ENCODE assay signal across 1 cellular context in genomic region chr9:133352635-133353340, GRCh38.
TF ChIP-seq lines count a peak whose summit lies in the region.

No MANE protein-coding gene starts in this region.

TF ChIP-seq in H1, 55 proteins besides CTCF, POLR2A, EP300 and RAD21:
- TF ChIP-seq BRCA1 (IDR thresholded peaks at IDR 0.05; ENCODE audit: low read depth, low read length), result no peak
- TF ChIP-seq TEAD4 (IDR thresholded peaks at IDR 0.05; ENCODE audit: low read depth, low read length), result no peak
- no peak for TF ChIP-seq NANOG (IDR thresholded peaks at IDR 0.05; ENCODE audit: insufficient read depth, low read depth, low read length, poor library complexity, severe bottlenecking)
- no peak for TF ChIP-seq GTF2F1 (IDR thresholded peaks at IDR 0.05; ENCODE audit: borderline replicate concordance, low read depth, low read length)
- no peak for TF ChIP-seq HDAC2 (IDR thresholded peaks at IDR 0.05; ENCODE audit: borderline replicate concordance in 1 of 2, low read depth in 2 of 2, low read length in 2 of 2)
- TF ChIP-seq HDAC6 (IDR thresholded peaks at IDR 0.05; ENCODE audit: low read depth, low read length), result no peak
- TF ChIP-seq POLR2AphosphoS5 (IDR thresholded peaks at IDR 0.05; ENCODE audit: low read depth, low read length), result peak; percentile 86; the same call in 1 of the 2 replicates
- TF ChIP-seq SP4 (IDR thresholded peaks at IDR 0.05; ENCODE audit: low read length), result peak; percentile 12; the same call in 1 of the 2 replicates
- no peak for TF ChIP-seq EZH2 (IDR thresholded peaks at IDR 0.05; ENCODE audit: low read depth, low read length, severe bottlenecking)
- TF ChIP-seq RBBP5 (IDR thresholded peaks at IDR 0.05; ENCODE audit: borderline replicate concordance, low read depth, low read length), result no peak
- TF ChIP-seq FOSL1 (IDR thresholded peaks at IDR 0.05; ENCODE audit: insufficient read depth, low read depth, low read length), result no peak
- no peak for TF ChIP-seq RFX5 (IDR thresholded peaks at IDR 0.05; ENCODE audit: borderline replicate concordance, low read depth, low read length)
- TF ChIP-seq SIX5 (IDR thresholded peaks at IDR 0.05; ENCODE audit: low read depth, low read length), result no peak
- peak; percentile 51 for TF ChIP-seq TAF7 (optimal IDR thresholded peaks at IDR 0.05; ENCODE audit: borderline replicate concordance, low read depth, low read length)
- no peak for TF ChIP-seq CREB1 (IDR thresholded peaks at IDR 0.05)
- no peak for TF ChIP-seq KDM1A (IDR thresholded peaks at IDR 0.05; ENCODE audit: borderline replicate concordance, low read length)
- TF ChIP-seq CTBP2 (IDR thresholded peaks at IDR 0.05; ENCODE audit: borderline replicate concordance, insufficient read depth, insufficient read length, low read length), result no peak
- TF ChIP-seq RXRA (IDR thresholded peaks at IDR 0.05; ENCODE audit: insufficient read depth, low read depth, low read length), result no peak
- no peak for TF ChIP-seq CBX5 (IDR thresholded peaks at IDR 0.05; ENCODE audit: low read depth, low read length)
- TF ChIP-seq MAFK (IDR thresholded peaks at IDR 0.05; ENCODE audit: low read depth, low read length), result no peak
- TF ChIP-seq, protein P1, sequence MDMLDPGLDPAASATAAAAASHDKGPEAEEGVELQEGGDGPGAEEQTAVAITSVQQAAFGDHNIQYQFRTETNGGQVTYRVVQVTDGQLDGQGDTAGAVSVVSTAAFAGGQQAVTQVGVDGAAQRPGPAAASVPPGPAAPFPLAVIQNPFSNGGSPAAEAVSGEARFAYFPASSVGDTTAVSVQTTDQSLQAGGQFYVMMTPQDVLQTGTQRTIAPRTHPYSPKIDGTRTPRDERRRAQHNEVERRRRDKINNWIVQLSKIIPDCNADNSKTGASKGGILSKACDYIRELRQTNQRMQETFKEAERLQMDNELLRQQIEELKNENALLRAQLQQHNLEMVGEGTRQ (IDR thresholded peaks at IDR 0.05; ENCODE audit: low read length), result no peak
